In the genomic region with DNA sequence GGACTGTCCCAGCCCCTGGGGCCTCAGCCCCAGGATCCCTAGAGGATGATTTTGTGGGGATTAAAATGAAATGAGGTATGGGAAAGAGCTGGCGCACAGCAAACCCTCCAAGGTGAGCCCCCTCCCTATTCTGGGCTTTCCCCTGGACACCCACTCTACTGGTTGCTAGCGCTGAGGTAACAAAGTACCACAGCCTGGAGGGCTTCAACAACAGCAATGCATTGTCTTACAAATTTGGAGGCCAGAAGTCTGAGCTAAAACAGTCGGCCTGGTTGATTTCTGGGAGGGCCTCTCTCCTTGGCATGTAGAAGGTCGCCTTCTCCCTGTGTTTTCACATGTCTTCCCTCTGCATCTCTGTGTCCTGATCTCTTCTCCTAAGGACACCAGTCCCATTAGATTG, we compare ENCODE assay signal across 29 cellular contexts.
"Had no signal": no experiment of that assay in that cellular context is flagged by ENCODE, and none has a peak within 500 bp of the region (broad histone marks: within the 10 kb centered on the region; RNA-seq: fewer than 3 reads in every experiment).

No MANE protein-coding gene starts in this region.

- H3K4me1 ChIP-seq: left lung, lower lobe of right lung, right lobe of liver, tibial nerve, uterus had no signal

- H3K9me3 Mint-ChIP-seq: nephron, neural crest cell had no signal

- H3K4me1 Mint-ChIP-seq: immature natural killer cell; naive thymus-derived CD8-positive, alpha-beta T cell; stimulated activated memory B cell treated with anti-CD40 and anti-IgM and Interleukin-4, amounts not matched to agents 10 μg/mL and 1 μg/mL and 100 μg/mL, for 72 hours; stimulated activated naive CD8-positive, alpha-beta T cell treated with anti-CD3 and anti-CD28 coated beads, Interleukin-15, amount 100 ng/mL, for 72 hours had no signal

- H3K4me3 ChIP-seq: left lung, lower lobe of right lung, right atrium auricular region, right lobe of liver, smooth muscle cell, tibial nerve, uterus had no signal

- DNase-seq: hypothalamus; immature natural killer cell; kidney; left colon; lower lobe of right lung; mammary epithelial cell; mesenchymal stem cell; naive thymus-derived CD8-positive, alpha-beta T cell; occipital lobe; right lobe of liver; stimulated activated CD4-positive, alpha-beta T cell treated with anti-CD3 and anti-CD28 coated beads, Interleukin-1b, Interleukin-23, amount 100 ng/mL, for 48 hours; stimulated activated CD4-positive, alpha-beta T cell treated with anti-CD3 and anti-CD28 coated beads, Interleukin-2, amount 100 ng/mL, for 48 hours; stimulated activated CD4-positive, alpha-beta T cell treated with anti-CD3 and anti-CD28 coated beads, Interleukin-4, amount 100 ng/mL, for 4 hours; stimulated activated CD8-positive, alpha-beta memory T cell treated with anti-CD3 and anti-CD28 coated beads, Interleukin-4, amount 100 ng/mL, for 48 hours; stimulated activated naive CD4-positive, alpha-beta T cell treated with Interleukin-2 at 50 U/mL for 16 hours; stimulated activated naive CD8-positive, alpha-beta T cell treated with anti-CD3 and anti-CD28 coated beads, Interleukin-15, amount 100 ng/mL, for 72 hours; substantia nigra; uterus had no signal

- H3K9me3 ChIP-seq: left lung, lower lobe of right lung, neutrophil, right atrium auricular region, right lobe of liver, tibial nerve, uterus had no signal

- H3K4me2 ChIP-seq: smooth muscle cell had no signal

- H3K4me3 Mint-ChIP-seq: immature natural killer cell; naive thymus-derived CD8-positive, alpha-beta T cell; nephron; neural crest cell; stimulated activated memory B cell treated with anti-CD40 and anti-IgM and Interleukin-4, amounts not matched to agents 10 μg/mL and 1 μg/mL and 100 μg/mL, for 72 hours; stimulated activated naive CD8-positive, alpha-beta T cell treated with anti-CD3 and anti-CD28 coated beads, Interleukin-15, amount 100 ng/mL, for 72 hours; type B pancreatic cell had no signal

- H3K27me3 ChIP-seq: left lung, neutrophil, right atrium auricular region, right lobe of liver, tibial nerve, uterus had no signal

- H3K36me3 Mint-ChIP-seq: immature natural killer cell; naive thymus-derived CD8-positive, alpha-beta T cell; stimulated activated memory B cell treated with anti-CD40 and anti-IgM and Interleukin-4, amounts not matched to agents 10 μg/mL and 1 μg/mL and 100 μg/mL, for 72 hours; type B pancreatic cell had no signal

- H3K36me3 ChIP-seq: left lung, lower lobe of right lung, neutrophil, right atrium auricular region, right lobe of liver, tibial nerve, uterus had no signal

- ATAC-seq: left colon; left lung; lower lobe of right lung; naive thymus-derived CD8-positive, alpha-beta T cell; right lobe of liver; stimulated activated naive CD8-positive, alpha-beta T cell treated with anti-CD3 and anti-CD28 coated beads, Interleukin-15, amount 100 ng/mL, for 72 hours had no signal

- H3K27ac Mint-ChIP-seq: immature natural killer cell; nephron; progenitor cell of endocrine pancreas; stimulated activated memory B cell treated with anti-CD40 and anti-IgM and Interleukin-4, amounts not matched to agents 10 μg/mL and 1 μg/mL and 100 μg/mL, for 72 hours; stimulated activated naive CD8-positive, alpha-beta T cell treated with anti-CD3 and anti-CD28 coated beads, Interleukin-15, amount 100 ng/mL, for 72 hours; type B pancreatic cell had no signal

- H3K27ac ChIP-seq: left lung, lower lobe of right lung, neutrophil, right atrium auricular region, right lobe of liver, tibial nerve, uterus had no signal

- FAIRE-seq: islet of Langerhans, kidney had no signal

- H3K27me3 Mint-ChIP-seq: stimulated activated memory B cell treated with anti-CD40 and anti-IgM and Interleukin-4, amounts not matched to agents 10 μg/mL and 1 μg/mL and 100 μg/mL, for 72 hours had no signal
